In genomic region chr9:5437254-5438216, GRCh38 we compare ENCODE assay signal across 8 cellular contexts. TPM values are rescaled to one million over a fixed set of nuclear protein-coding genes. Genes with fewer than 3 reads are reported as not detected.
A peak's percentile ranks its signal among the peaks of the same experiment; 100 is the strongest.
DNase-seq lines count a peak whose midpoint lies in the region; ATAC-seq and TF ChIP-seq lines count a peak whose summit lies in the region.

PLGRKT (minus strand) TSS chr9:5437925; CDS start chr9:5431977, 5,948 bp downstream.

- ATAC-seq in GM18909 (IDR thresholded peaks at IDR 0.05; ENCODE audit: poor library complexity, unreplicated experiment) (peak; percentile 90), HG03175 (IDR thresholded peaks at IDR 0.05; ENCODE audit: unreplicated experiment) (peak; percentile 85), activated B cell treated with CpG ODN at 0.5 μM for 24 hours (ENCODE audit: low read depth) (peak; percentile 78)

- peak within 1 kb of the TSS; percentile 86 for H3K9ac ChIP-seq in smooth muscle cell (ENCODE audit: low read depth)

- peaks cover 4% of the 10 kb centered on the region for H3K4me1 ChIP-seq in smooth muscle cell (ENCODE audit: low read depth)

- H3K4me3 ChIP-seq in AG09309 (ENCODE audit: control insufficient read depth, low read depth, low read length) (peak within 1 kb of the TSS; percentile 51), smooth muscle cell (peak within 1 kb of the TSS; percentile 56)

- peaks cover 59% of the 10 kb centered on the region for H3K4me1 Mint-ChIP-seq in activated B cell treated with CpG ODN at 0.5 μM for 24 hours

- no peaks in the 10 kb centered on the region for H3K9me3 ChIP-seq in smooth muscle cell (replicated peaks; ENCODE audit: low read depth)

- H3K9me3 Mint-ChIP-seq in activated B cell treated with CpG ODN at 0.5 μM for 24 hours = no peaks in the 10 kb centered on the region

- POLR2A ChIA-PET in activated B cell treated with CpG ODN at 0.5 μM for 24 hours (lab: Charles Lee) = interaction anchor here (0.5 to 6.6 kb wide), 48 partner anchors 9 to 1910 kb away, joined by 3 to 238 read pairs (median 6); partner anchors contain the start of genes CD274, CDC37L1, INSL6 and JAK2

- H3K27ac Mint-ChIP-seq in activated B cell treated with CpG ODN at 0.5 μM for 24 hours = peak within 1 kb of the TSS; percentile 100

- H2AFZ ChIP-seq in smooth muscle cell (ENCODE audit: low read depth) = peak within 1 kb of the TSS; percentile 53

- H3F3A ChIP-seq in smooth muscle cell (ENCODE audit: low read depth) = no peaks in the 10 kb centered on the region

- peak within 1 kb of the TSS; percentile 80 for H3K4me2 ChIP-seq in smooth muscle cell

- H3K36me3 Mint-ChIP-seq in activated B cell treated with CpG ODN at 0.5 μM for 24 hours (ENCODE audit: low read depth) = peaks cover 44% of the 10 kb centered on the region

- no peaks in the 10 kb centered on the region for H3K27me3 Mint-ChIP-seq in activated B cell treated with CpG ODN at 0.5 μM for 24 hours

- WGBS in smooth muscle cell (ENCODE audit: low lambda C conversion rate) = 1% methylated on average over 54 of the region's 55 CpGs

- TF ChIP-seq CTCF in AG09309 (IDR thresholded peaks at IDR 0.05; ENCODE audit: control insufficient read depth, insufficient read depth, low read depth, low read length, missing control alignments) (peak; percentile 10), activated B cell treated with CpG ODN at 0.5 μM for 24 hours (IDR thresholded peaks at IDR 0.05) (no peak), smooth muscle cell (IDR thresholded peaks at IDR 0.05; ENCODE audit: borderline replicate concordance, insufficient read depth, poor library complexity, severe bottlenecking) (no peak)

- H3K27ac ChIP-seq in caudate nucleus (ENCODE audit: low read depth, low read length) = peak within 1 kb of the TSS; percentile 87
- H3K27ac ChIP-seq in smooth muscle cell (ENCODE audit: low read depth) = peak within 1 kb of the TSS; percentile 93

- no peaks in the 10 kb centered on the region for H3K79me2 ChIP-seq in smooth muscle cell (ENCODE audit: low read depth)

- no peaks in the 10 kb centered on the region for H4K20me1 ChIP-seq in smooth muscle cell (ENCODE audit: low read depth)

- H3K4me3 Mint-ChIP-seq in activated B cell treated with CpG ODN at 0.5 μM for 24 hours = peak within 1 kb of the TSS; percentile 96

- H3K27me3 ChIP-seq in smooth muscle cell (ENCODE audit: low read depth) = no peaks in the 10 kb centered on the region

- CTCF ChIA-PET in activated B cell treated with CpG ODN at 0.5 μM for 24 hours (lab: Charles Lee) = interaction anchor here (0.7 to 8.0 kb wide), 10 partner anchors 9 to 675 kb away, joined by 3 to 87 read pairs (median 7); partner anchors contain the start of genes CD274, INSL6 and RIC1

- peak; percentile 68 for DNase-seq in AG09309 (ENCODE audit: low read depth)
- DNase-seq in NCI-H226 = peak; percentile 95
- DNase-seq in activated B cell treated with CpG ODN at 0.5 μM for 24 hours = peak; percentile 82
- DNase-seq in caudate nucleus (lab: John Stamatoyannopoulos, UW) = peak; percentile 29 to 98 (median 94)
- peak; percentile 91 for DNase-seq in iPS-NIHi7 (ENCODE audit: extremely low spot score)
- peak; percentile 64 for DNase-seq in smooth muscle cell (lab: John Stamatoyannopoulos, UW; ENCODE audit: unreplicated experiment)

- no peaks in the 10 kb centered on the region for H3K36me3 ChIP-seq in smooth muscle cell (ENCODE audit: low read depth)

- intact Hi-C loops in activated B cell treated with CpG ODN at 0.5 μM for 24 hours (cut with micrococcal nuclease) = loop anchor here (1.0 to 5.0 kb wide), 15 partner anchors 13 to 1910 kb away; partner anchors contain the start of genes AK3, CD274, CDC37L1 and ERMP1

RNA-seq across cellular contexts. Expression of gene PLGRKT, which starts in this region (rescaled TPM):
- 57.1 and 59.7 TPM in 2 replicates for total RNA-seq in activated B cell treated with CpG ODN at 0.5 μM for 24 hours
- total RNA-seq in smooth muscle cell = 40.1 and 44.2 TPM in 2 replicates
- polyA plus RNA-seq in smooth muscle cell = 37.0 and 39.8 TPM in 2 replicates

Comparison
In these comparisons a context has a peak if more than half of its experiments do, and no peak if none do; other contexts are left out.
1. Peak in every context shown above with its lines: DNase-seq, ATAC-seq, H3K4me3 ChIP-seq and H3K27ac ChIP-seq.